Comparison of ENCODE assay signal across 8 cellular contexts in the genomic region with DNA sequence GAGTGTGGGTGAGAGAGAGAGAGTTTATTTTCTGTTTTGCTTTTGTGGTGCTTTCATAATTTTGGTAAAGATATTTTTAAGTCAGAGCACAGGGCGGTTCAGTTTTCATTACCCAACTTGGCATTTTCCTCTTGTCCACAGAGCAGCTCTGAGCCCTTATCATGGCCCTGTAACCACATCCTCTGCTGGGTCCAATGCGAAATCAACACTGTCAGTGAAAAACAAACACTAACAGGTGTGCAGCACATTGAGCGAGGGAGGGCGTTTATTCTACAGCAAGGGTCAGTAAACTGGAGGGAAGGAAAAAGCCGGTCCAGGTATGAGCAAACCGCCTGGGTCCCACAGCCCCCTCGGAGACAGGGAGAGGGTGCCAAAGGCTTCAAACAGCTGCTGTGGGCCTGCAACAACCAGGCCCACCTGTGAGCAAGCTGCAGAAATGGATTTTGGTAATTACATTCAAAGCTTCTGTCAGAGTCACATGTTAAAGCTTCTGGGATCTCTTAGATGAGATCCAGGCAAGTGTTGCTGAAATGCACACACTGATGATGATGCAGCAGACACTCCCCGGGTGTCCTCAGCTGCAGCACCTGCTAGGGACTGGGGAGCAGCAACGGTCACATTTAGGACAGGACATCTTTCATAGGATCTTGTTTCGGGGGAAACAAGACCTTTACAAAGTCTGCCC.
A peak's percentile ranks its signal among the peaks of the same experiment; 100 is the strongest.
DNase-seq lines count a peak whose midpoint lies in the region; ATAC-seq and TF ChIP-seq lines count a peak whose summit lies in the region.

No MANE protein-coding gene starts in this region.

- DNase-seq in LHCN-M2 (ENCODE audit: low read depth) (peak; percentile 80), natural killer cell (no peak), H7 (no peak), Karpas-422 (no peak), DMS114 treated with DMSO at 0.1 percent for 48 hours (lab: John Stamatoyannopoulos, UW; ENCODE audit: unreplicated experiment) (no peak)
- DNase-seq in T-helper 2 cell treated with Interferon-gamma antibody and Interleukin-4, amounts not matched to agents 5 μg/mL and 100 μg/mL, for 36 hours (ENCODE audit: low spot score): peak; percentile 19

- no peaks in the 10 kb centered on the region for H3K36me3 Mint-ChIP-seq in T-helper 2 cell treated with Interferon-gamma antibody and Interleukin-4, amounts not matched to agents 5 μg/mL and 100 μg/mL, for 36 hours (ENCODE audit: low read depth)
- no peaks in the 10 kb centered on the region for H3K36me3 Mint-ChIP-seq in natural killer cell

- no peaks in the 10 kb centered on the region for H3K36me3 ChIP-seq in H7 (replicated peaks; ENCODE audit: control insufficient read depth, insufficient read depth, low read length)
- no peaks in the 10 kb centered on the region for H3K36me3 ChIP-seq in Karpas-422 (ENCODE audit: insufficient read depth, low read length)

- no peaks in the 10 kb centered on the region for H3K27me3 ChIP-seq in H7 (ENCODE audit: control insufficient read depth, insufficient read depth, low read length)
- peaks cover 3% of the 10 kb centered on the region; the same call in 1 of the 2 replicates for H3K27me3 ChIP-seq in Karpas-422 (ENCODE audit: low read length)

- intact Hi-C loops in natural killer cell (cut with micrococcal nuclease): no loop called here

- H3K4me2 ChIP-seq in Karpas-422 (ENCODE audit: low read depth, low read length, poor library complexity, severe bottlenecking): no peak overlapping the region

- no peaks in the 10 kb centered on the region for H4K20me1 ChIP-seq in Karpas-422 (ENCODE audit: insufficient read depth, low read depth, low read length)

- TF ChIP-seq CTCF in natural killer cell (IDR thresholded peaks at IDR 0.05): no peak

- H3K9me2 ChIP-seq in Karpas-422 (replicated peaks; ENCODE audit: insufficient read depth, low read length): no peaks in the 10 kb centered on the region

- H3K9me3 Mint-ChIP-seq in T-helper 2 cell treated with Interferon-gamma antibody and Interleukin-4, amounts not matched to agents 5 μg/mL and 100 μg/mL, for 36 hours: no peaks in the 10 kb centered on the region
- H3K9me3 Mint-ChIP-seq in natural killer cell: no peaks in the 10 kb centered on the region

- no peak overlapping the region for H2AFZ ChIP-seq in Karpas-422 (ENCODE audit: low read length)

- peak overlapping the region; percentile 59 for H3K4me3 Mint-ChIP-seq in T-helper 2 cell treated with Interferon-gamma antibody and Interleukin-4, amounts not matched to agents 5 μg/mL and 100 μg/mL, for 36 hours
- H3K4me3 Mint-ChIP-seq in natural killer cell: peak overlapping the region; percentile 45

- no peaks in the 10 kb centered on the region for H3K79me2 ChIP-seq in Karpas-422 (ENCODE audit: low read length)

- H3K4me3 ChIP-seq in H7 (ENCODE audit: insufficient read depth, low read depth, low read length) (no peak overlapping the region), Karpas-422 (ENCODE audit: low read length) (no peak overlapping the region)

- no peaks in the 10 kb centered on the region for H3K9me3 ChIP-seq in Karpas-422 (ENCODE audit: low read length)

- peak overlapping the region; percentile 76 for H3K27ac Mint-ChIP-seq in T-helper 2 cell treated with Interferon-gamma antibody and Interleukin-4, amounts not matched to agents 5 μg/mL and 100 μg/mL, for 36 hours
- peak overlapping the region; percentile 76 to 78 for H3K27ac Mint-ChIP-seq in natural killer cell

- peak; percentile 94 for ATAC-seq in GM18517 (IDR thresholded peaks at IDR 0.05; ENCODE audit: unreplicated experiment)
- ATAC-seq in GM21619 (IDR thresholded peaks at IDR 0.05; ENCODE audit: unreplicated experiment): peak; percentile 92
- ATAC-seq in natural killer cell: peak; percentile 63 to 85 (median 70)

- H3K27me3 Mint-ChIP-seq in T-helper 2 cell treated with Interferon-gamma antibody and Interleukin-4, amounts not matched to agents 5 μg/mL and 100 μg/mL, for 36 hours (ENCODE audit: low read depth): peaks cover 24% of the 10 kb centered on the region
- no peaks in the 10 kb centered on the region for H3K27me3 Mint-ChIP-seq in natural killer cell (ENCODE audit: low read depth in 2 of 2)

- peaks cover 31% of the 10 kb centered on the region for H3K4me1 Mint-ChIP-seq in T-helper 2 cell treated with Interferon-gamma antibody and Interleukin-4, amounts not matched to agents 5 μg/mL and 100 μg/mL, for 36 hours (ENCODE audit: low read depth)
- peaks cover 24 to 38% of the 10 kb centered on the region in 2 donors for H3K4me1 Mint-ChIP-seq in natural killer cell

- no peak overlapping the region for H3K9ac ChIP-seq in Karpas-422 (ENCODE audit: low read length)

- H3K4me1 ChIP-seq in Karpas-422 (ENCODE audit: low read length): no peaks in the 10 kb centered on the region

- H3K27ac ChIP-seq in Karpas-422 (ENCODE audit: low read length): no peak overlapping the region

Comparison
In these comparisons a context has a peak if more than half of its experiments do, and no peak if none do; other contexts are left out.
1. DNase-seq: peak in LHCN-M2 (single experiment) and T-helper 2 cell treated with Interferon-gamma antibody and Interleukin-4, amounts not matched to agents 5 μg/mL and 100 μg/mL, for 36 hours (single experiment); none in natural killer cell (single experiment), H7 (single experiment), Karpas-422 (single experiment) and DMS114 treated with DMSO at 0.1 percent for 48 hours (single experiment).
2. Peak in every context shown above with its lines, with median percentiles within 50 percentile points of each other: ATAC-seq.